In genomic region chr6:122399348-122400120, GRCh38 we compare ENCODE assay signal across 8 cellular contexts. TPM values are rescaled to one million over a fixed set of nuclear protein-coding genes. Genes with fewer than 3 reads are reported as not detected.
A peak's percentile ranks its signal among the peaks of the same experiment; 100 is the strongest.
DNase-seq lines count a peak whose midpoint lies in the region; ATAC-seq and TF ChIP-seq lines count a peak whose summit lies in the region.

TSS of gene HSF2 (plus strand) at chr6:122399652. CDS start at chr6:122399738, 86 bp downstream.

- H3K27ac ChIP-seq in SK-N-MC (peak within 1 kb of the TSS; percentile 84), testis (peak within 1 kb of the TSS; percentile 83 to 93)

- H3K9me3 Mint-ChIP-seq in HFFc6 = no peaks in the 10 kb centered on the region

- no peaks in the 10 kb centered on the region for H3K4me1 ChIP-seq in testis

- WGBS in testis, 2 donors = 1% methylated on average over 17 to 61 of the region's 82 CpGs

- H3K9ac ChIP-seq in SK-N-MC (ENCODE audit: insufficient read length) = peak within 1 kb of the TSS; percentile 95

- peak within 1 kb of the TSS; percentile 97 for H3K4me3 Mint-ChIP-seq in HFFc6

- H3K36me3 ChIP-seq in GM06990 (ENCODE audit: control insufficient read depth, insufficient read depth, low read length) = no peaks in the 10 kb centered on the region
- H3K36me3 ChIP-seq in SK-N-MC (ENCODE audit: insufficient read depth, low read length) = peaks cover 37% of the 10 kb centered on the region
- H3K36me3 ChIP-seq in testis (ENCODE audit: low read depth, missing control alignments) = no peaks in the 10 kb centered on the region

- H3K27ac Mint-ChIP-seq in HFFc6 = peak within 1 kb of the TSS; percentile 95

- H3K4me3 ChIP-seq in GM06990 (replicated peaks; ENCODE audit: low read depth, low read length) (peak within 1 kb of the TSS; percentile 96), NB4 (ENCODE audit: low read depth, low read length) (peak within 1 kb of the TSS; percentile 91), SK-N-MC (peak within 1 kb of the TSS; percentile 96), testis (peak within 1 kb of the TSS; percentile 86 to 94)

- no peaks in the 10 kb centered on the region for H3K27me3 ChIP-seq in GM06990 (replicated peaks; ENCODE audit: control insufficient read depth, insufficient read depth, low read length)
- H3K27me3 ChIP-seq in testis = no peaks in the 10 kb centered on the region

- H3K27me3 Mint-ChIP-seq in HFFc6 (ENCODE audit: insufficient read depth) = 0 out of 2 replicates have a peak, but pooled peaks cover 2% of the 10 kb centered on the region

- H3K4me1 Mint-ChIP-seq in HFFc6 (ENCODE audit: low read depth) = peaks cover 28% of the 10 kb centered on the region

- ATAC-seq in omental fat pad (ENCODE audit: low FRiP score) = peak; percentile 99

- intact Hi-C loops in testis (cut with DNase I; ENCODE audit: low total_unique reads) = no loop called here

- H3K9me3 ChIP-seq in SK-N-MC (ENCODE audit: low read depth, low read length) (no peaks in the 10 kb centered on the region), testis (no peaks in the 10 kb centered on the region)

- TF ChIP-seq POLR2A in NB4 (IDR thresholded peaks at IDR 0.05; ENCODE audit: extremely low read depth, insufficient read length) (peak; percentile 51), testis (IDR thresholded peaks at IDR 0.05) (no peak)

- TF ChIP-seq CTCF in GM06990 (IDR thresholded peaks at IDR 0.05; ENCODE audit: insufficient read depth, low read length, poor library complexity, severe bottlenecking) (peak; percentile 19), HFFc6 (IDR thresholded peaks at IDR 0.05) (peak; percentile 73), NB4 (IDR thresholded peaks at IDR 0.05; ENCODE audit: low read depth, low read length) (no peak), omental fat pad (IDR thresholded peaks at IDR 0.05) (no peak), testis (IDR thresholded peaks at IDR 0.05) (peak in 1 of 3 experiments; percentile 11)

- DNase-seq in GM06990 (ENCODE audit: extremely low read depth, insufficient read length) (peak; percentile 98), HFFc6 (peak; percentile 99), NB4 (ENCODE audit: low read depth) (peak; percentile 99), SK-N-MC (ENCODE audit: low read depth, low spot score) (peak; percentile 85), glomerular endothelial cell (ENCODE audit: extremely low read depth, low read depth, low spot score) (peak; percentile 69), omental fat pad (ENCODE audit: low spot score) (peak; percentile 75), testis (peak; percentile 98)
- DNase-seq in activated naive CD4-positive, alpha-beta T cell treated with anti-CD3 and anti-CD28 coated beads, Interleukin-2, amount 50 U/mL, for 16 hours = peak; percentile 94

- no peaks in the 10 kb centered on the region for H3K36me3 Mint-ChIP-seq in HFFc6 (ENCODE audit: low read depth)

RNA-seq across cellular contexts. Expression of gene HSF2, which starts in this region (rescaled TPM):
- total RNA-seq in HFFc6 (2021; fragmentation: NEBNext Ultra II Directional; extraction: Animal tissue kit (Norgen Biotek cat#: 25700)) = 10 to 100 TPM in 2 of 6 experiments, 1 to 10 TPM in 4; 7.0 to 10.9 (median 9.2) TPM
- 10.3 and 20.4 TPM in 2 replicates for total RNA-seq in glomerular endothelial cell
- total RNA-seq in omental fat pad = 10 to 100 TPM in 3 of 4 donors, 1 to 10 TPM in 1; 8.9 to 19.5 (median 13.5) TPM
- total RNA-seq in testis = 10 to 100 TPM; 96.1 to 96.2 TPM
- 45.1 TPM for polyA plus RNA-seq in testis (ENCODE audit: insufficient read depth, low read depth, low replicate concordance)

Comparison
In these comparisons a context has a peak if more than half of its experiments do, and no peak if none do; other contexts are left out.
1. Peak in every context shown above with its lines: DNase-seq, ATAC-seq, H3K4me3 ChIP-seq and H3K27ac ChIP-seq.
2. CTCF ChIP-seq: peak in GM06990 (single experiment) and HFFc6 (single experiment); none in NB4 (single experiment) and omental fat pad (0 of 3).